1 cellular context compared by ENCODE assay signal in the genomic region with DNA sequence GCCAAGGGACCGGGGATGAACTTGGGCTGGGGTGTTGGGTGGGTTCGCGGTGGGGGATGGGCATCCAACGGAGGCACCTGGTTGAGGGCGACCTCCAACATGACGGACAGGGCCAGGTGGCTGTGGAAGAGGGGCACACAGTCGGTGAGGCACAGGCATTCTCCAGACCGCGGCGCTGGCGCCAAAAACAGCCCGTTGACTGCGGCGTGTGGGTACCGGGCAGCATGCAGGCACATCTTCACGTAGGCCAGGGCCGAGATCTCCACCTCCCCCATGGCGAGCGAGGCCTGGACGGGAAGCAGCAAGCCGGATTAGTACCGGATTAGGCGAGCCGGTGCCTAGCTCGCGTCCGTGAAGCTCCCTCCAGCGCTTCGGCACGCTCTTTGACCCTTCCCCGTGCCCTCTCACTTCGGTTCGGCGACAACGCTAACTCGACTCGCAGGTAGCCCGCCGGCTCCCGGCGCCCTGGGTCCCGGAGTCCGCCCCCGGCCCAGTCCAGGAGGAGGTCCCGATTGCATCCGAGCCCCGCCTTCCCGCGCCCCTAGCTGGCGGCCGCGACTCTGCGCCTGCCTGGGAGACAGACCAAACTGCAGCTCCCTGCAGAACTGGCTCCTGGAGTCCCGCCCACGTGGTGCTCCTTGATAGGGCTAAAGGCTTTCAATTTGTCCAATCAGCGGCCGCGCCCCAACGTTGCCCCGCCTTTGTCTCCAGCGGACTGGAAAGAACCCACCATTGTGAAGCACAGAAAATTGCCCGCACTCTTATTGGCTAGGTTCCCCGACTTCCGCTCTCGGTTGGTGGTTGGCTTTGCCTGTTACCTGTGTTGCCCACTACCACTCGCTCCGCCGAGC.
TF ChIP-seq lines count a peak whose summit lies in the region.

A gene with protein sequence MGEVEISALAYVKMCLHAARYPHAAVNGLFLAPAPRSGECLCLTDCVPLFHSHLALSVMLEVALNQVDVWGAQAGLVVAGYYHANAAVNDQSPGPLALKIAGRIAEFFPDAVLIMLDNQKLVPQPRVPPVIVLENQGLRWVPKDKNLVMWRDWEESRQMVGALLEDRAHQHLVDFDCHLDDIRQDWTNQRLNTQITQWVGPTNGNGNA (minus strand): TSS at position 562 of the 851 bp plus-strand sequence. CDS start 287 bp downstream, at position 275.

TF ChIP-seq in HEK293, 187 proteins besides CTCF, POLR2A, EP300 and RAD21 (continued from another document):
- TF ChIP-seq, protein P1, sequence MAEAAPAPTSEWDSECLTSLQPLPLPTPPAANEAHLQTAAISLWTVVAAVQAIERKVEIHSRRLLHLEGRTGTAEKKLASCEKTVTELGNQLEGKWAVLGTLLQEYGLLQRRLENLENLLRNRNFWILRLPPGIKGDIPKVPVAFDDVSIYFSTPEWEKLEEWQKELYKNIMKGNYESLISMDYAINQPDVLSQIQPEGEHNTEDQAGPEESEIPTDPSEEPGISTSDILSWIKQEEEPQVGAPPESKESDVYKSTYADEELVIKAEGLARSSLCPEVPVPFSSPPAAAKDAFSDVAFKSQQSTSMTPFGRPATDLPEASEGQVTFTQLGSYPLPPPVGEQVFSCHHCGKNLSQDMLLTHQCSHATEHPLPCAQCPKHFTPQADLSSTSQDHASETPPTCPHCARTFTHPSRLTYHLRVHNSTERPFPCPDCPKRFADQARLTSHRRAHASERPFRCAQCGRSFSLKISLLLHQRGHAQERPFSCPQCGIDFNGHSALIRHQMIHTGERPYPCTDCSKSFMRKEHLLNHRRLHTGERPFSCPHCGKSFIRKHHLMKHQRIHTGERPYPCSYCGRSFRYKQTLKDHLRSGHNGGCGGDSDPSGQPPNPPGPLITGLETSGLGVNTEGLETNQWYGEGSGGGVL (tag by site-specific recombination; IDR thresholded peaks at IDR 0.05) = no peak
- TF ChIP-seq, protein P2, sequence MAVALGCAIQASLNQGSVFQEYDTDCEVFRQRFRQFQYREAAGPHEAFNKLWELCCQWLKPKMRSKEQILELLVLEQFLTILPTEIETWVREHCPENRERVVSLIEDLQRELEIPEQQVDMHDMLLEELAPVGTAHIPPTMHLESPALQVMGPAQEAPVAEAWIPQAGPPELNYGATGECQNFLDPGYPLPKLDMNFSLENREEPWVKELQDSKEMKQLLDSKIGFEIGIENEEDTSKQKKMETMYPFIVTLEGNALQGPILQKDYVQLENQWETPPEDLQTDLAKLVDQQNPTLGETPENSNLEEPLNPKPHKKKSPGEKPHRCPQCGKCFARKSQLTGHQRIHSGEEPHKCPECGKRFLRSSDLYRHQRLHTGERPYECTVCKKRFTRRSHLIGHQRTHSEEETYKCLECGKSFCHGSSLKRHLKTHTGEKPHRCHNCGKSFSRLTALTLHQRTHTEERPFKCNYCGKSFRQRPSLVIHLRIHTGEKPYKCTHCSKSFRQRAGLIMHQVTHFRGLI (tag by site-specific recombination; IDR thresholded peaks at IDR 0.05) = no peak
- TF ChIP-seq ZNF777 (tag by site-specific recombination; IDR thresholded peaks at IDR 0.05; ENCODE audit: borderline replicate concordance) (no peak), ZNF266 (tag by site-specific recombination; IDR thresholded peaks at IDR 0.05; ENCODE audit: low read depth) (no peak), BCL11A (tag by site-specific recombination; IDR thresholded peaks at IDR 0.05; ENCODE audit: low read depth) (0 out of 2 replicates have a peak, but pooled peaks have one; percentile 13), ZNF335 (tag by site-specific recombination; conservative IDR thresholded peaks at IDR 0.05) (peak; percentile 79), ZBTB8A (tag by site-specific recombination; IDR thresholded peaks at IDR 0.05) (no peak; the same call in none of the 2 replicates), TCF7L2 (IDR thresholded peaks at IDR 0.05; ENCODE audit: borderline replicate concordance, low read depth, low read length) (no peak), ZNF530 (tag by site-specific recombination; IDR thresholded peaks at IDR 0.05; ENCODE audit: low read depth) (no peak), ZNF624 (tag by site-specific recombination; IDR thresholded peaks at IDR 0.05) (no peak), ZNF529 (tag by site-specific recombination; IDR thresholded peaks at IDR 0.05; ENCODE audit: insufficient replicate concordance) (no peak)
- TF ChIP-seq, protein P3, sequence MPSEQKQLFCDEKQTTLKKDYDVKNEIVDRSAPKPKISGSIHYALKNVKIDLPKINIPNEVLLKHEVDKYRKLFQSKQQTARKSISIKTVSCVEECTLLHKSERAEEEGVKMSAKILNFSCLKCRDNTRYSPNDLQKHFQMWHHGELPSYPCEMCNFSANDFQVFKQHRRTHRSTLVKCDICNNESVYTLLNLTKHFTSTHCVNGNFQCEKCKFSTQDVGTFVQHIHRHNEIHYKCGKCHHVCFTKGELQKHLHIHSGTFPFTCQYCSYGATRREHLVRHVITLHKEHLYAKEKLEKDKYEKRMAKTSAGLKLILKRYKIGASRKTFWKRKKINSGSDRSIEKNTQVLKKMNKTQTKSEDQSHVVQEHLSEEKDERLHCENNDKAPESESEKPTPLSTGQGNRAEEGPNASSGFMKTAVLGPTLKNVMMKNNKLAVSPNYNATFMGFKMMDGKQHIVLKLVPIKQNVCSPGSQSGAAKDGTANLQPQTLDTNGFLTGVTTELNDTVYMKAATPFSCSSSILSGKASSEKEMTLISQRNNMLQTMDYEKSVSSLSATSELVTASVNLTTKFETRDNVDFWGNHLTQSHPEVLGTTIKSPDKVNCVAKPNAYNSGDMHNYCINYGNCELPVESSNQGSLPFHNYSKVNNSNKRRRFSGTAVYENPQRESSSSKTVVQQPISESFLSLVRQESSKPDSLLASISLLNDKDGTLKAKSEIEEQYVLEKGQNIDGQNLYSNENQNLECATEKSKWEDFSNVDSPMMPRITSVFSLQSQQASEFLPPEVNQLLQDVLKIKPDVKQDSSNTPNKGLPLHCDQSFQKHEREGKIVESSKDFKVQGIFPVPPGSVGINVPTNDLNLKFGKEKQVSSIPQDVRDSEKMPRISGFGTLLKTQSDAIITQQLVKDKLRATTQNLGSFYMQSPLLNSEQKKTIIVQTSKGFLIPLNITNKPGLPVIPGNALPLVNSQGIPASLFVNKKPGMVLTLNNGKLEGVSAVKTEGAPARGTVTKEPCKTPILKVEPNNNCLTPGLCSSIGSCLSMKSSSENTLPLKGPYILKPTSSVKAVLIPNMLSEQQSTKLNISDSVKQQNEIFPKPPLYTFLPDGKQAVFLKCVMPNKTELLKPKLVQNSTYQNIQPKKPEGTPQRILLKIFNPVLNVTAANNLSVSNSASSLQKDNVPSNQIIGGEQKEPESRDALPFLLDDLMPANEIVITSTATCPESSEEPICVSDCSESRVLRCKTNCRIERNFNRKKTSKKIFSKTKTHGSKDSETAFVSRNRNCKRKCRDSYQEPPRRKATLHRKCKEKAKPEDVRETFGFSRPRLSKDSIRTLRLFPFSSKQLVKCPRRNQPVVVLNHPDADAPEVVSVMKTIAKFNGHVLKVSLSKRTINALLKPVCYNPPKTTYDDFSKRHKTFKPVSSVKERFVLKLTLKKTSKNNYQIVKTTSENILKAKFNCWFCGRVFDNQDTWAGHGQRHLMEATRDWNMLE (tag by site-specific recombination; conservative IDR thresholded peaks at IDR 0.05; ENCODE audit: low read depth) = 0 out of 2 replicates have a peak, but pooled peaks have one; percentile 12
- TF ChIP-seq, protein P4, sequence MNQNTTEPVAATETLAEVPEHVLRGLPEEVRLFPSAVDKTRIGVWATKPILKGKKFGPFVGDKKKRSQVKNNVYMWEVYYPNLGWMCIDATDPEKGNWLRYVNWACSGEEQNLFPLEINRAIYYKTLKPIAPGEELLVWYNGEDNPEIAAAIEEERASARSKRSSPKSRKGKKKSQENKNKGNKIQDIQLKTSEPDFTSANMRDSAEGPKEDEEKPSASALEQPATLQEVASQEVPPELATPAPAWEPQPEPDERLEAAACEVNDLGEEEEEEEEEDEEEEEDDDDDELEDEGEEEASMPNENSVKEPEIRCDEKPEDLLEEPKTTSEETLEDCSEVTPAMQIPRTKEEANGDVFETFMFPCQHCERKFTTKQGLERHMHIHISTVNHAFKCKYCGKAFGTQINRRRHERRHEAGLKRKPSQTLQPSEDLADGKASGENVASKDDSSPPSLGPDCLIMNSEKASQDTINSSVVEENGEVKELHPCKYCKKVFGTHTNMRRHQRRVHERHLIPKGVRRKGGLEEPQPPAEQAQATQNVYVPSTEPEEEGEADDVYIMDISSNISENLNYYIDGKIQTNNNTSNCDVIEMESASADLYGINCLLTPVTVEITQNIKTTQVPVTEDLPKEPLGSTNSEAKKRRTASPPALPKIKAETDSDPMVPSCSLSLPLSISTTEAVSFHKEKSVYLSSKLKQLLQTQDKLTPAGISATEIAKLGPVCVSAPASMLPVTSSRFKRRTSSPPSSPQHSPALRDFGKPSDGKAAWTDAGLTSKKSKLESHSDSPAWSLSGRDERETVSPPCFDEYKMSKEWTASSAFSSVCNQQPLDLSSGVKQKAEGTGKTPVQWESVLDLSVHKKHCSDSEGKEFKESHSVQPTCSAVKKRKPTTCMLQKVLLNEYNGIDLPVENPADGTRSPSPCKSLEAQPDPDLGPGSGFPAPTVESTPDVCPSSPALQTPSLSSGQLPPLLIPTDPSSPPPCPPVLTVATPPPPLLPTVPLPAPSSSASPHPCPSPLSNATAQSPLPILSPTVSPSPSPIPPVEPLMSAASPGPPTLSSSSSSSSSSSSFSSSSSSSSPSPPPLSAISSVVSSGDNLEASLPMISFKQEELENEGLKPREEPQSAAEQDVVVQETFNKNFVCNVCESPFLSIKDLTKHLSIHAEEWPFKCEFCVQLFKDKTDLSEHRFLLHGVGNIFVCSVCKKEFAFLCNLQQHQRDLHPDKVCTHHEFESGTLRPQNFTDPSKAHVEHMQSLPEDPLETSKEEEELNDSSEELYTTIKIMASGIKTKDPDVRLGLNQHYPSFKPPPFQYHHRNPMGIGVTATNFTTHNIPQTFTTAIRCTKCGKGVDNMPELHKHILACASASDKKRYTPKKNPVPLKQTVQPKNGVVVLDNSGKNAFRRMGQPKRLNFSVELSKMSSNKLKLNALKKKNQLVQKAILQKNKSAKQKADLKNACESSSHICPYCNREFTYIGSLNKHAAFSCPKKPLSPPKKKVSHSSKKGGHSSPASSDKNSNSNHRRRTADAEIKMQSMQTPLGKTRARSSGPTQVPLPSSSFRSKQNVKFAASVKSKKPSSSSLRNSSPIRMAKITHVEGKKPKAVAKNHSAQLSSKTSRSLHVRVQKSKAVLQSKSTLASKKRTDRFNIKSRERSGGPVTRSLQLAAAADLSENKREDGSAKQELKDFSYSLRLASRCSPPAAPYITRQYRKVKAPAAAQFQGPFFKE (tag by site-specific recombination; IDR thresholded peaks at IDR 0.05; ENCODE audit: borderline replicate concordance) = no peak
- TF ChIP-seq, protein P5, sequence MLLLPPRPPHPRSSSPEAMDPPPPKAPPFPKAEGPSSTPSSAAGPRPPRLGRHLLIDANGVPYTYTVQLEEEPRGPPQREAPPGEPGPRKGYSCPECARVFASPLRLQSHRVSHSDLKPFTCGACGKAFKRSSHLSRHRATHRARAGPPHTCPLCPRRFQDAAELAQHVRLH (tag by site-specific recombination; IDR thresholded peaks at IDR 0.05) = 0 out of 2 replicates have a peak, but pooled peaks have one; percentile 24
TF ChIP-seq in HEK293: peak in this region for 70.
